ENCODE assay signal across 8 cellular contexts in genomic region chr2:238240761-238241711, GRCh38. TPM values are rescaled to one million over a fixed set of nuclear protein-coding genes. Genes with fewer than 3 reads are reported as not detected.
DNase-seq lines count a peak whose midpoint lies in the region; ATAC-seq and TF ChIP-seq lines count a peak whose summit lies in the region.

No MANE protein-coding gene starts in this region.

- H3K4me3 ChIP-seq in iPS-18a (ENCODE audit: low read length), result peak overlapping the region; percentile 63

- peaks cover 4% of the 10 kb centered on the region for H3K4me1 ChIP-seq in iPS-18a (ENCODE audit: control insufficient read depth, low read depth, low read length)

- peak overlapping the region; percentile 50 for H3K9ac ChIP-seq in iPS-18a (ENCODE audit: low read length)

- no peak overlapping the region for H3K27ac Mint-ChIP-seq in WTC11

- peaks cover 42% of the 10 kb centered on the region for H3K27me3 Mint-ChIP-seq in WTC11 (ENCODE audit: low read depth)

- POLR2A ChIA-PET in WTC11 (lab: Charles Lee), result interaction anchor here (1.1 kb wide), 1 partner anchor 10 kb away, joined by 3 read pairs; no protein-coding TSS in a partner anchor

- peaks cover 16% of the 10 kb centered on the region for H3K4me1 Mint-ChIP-seq in WTC11

- peak; percentile 28 for DNase-seq in activated CD4-positive, alpha-beta T cell treated with anti-CD3 and anti-CD28 coated beads for 48 hours
- DNase-seq in activated CD4-positive, alpha-beta T cell treated with anti-CD3 and anti-CD28 coated beads for 1 hour, result no peak
- DNase-seq in NCI-H2081 (lab: John Stamatoyannopoulos, UW) (peak; percentile 90 to 97), WTC11 (ENCODE audit: low spot score) (peak; percentile 89)
- peak; percentile 8 for DNase-seq in stimulated activated naive CD4-positive, alpha-beta T cell treated with Interleukin-2 at 50 U/mL for 16 hours (lab: John Stamatoyannopoulos, UW)

- TF ChIP-seq CTCF in WTC11 (IDR thresholded peaks at IDR 0.05), result no peak

- H3K27ac ChIP-seq in iPS-18a (ENCODE audit: low read length), result no peak overlapping the region

- no peaks in the 10 kb centered on the region for H3K36me3 ChIP-seq in iPS-18a (ENCODE audit: control insufficient read depth, low read depth, low read length)

- peak overlapping the region; percentile 87 for H3K4me3 Mint-ChIP-seq in WTC11

- H3K9me3 ChIP-seq in iPS-18a (ENCODE audit: control insufficient read depth, low read depth, low read length), result no peaks in the 10 kb centered on the region

- H3K9me3 Mint-ChIP-seq in WTC11, result no peaks in the 10 kb centered on the region

- CTCF ChIA-PET in WTC11 (lab: Charles Lee), result interaction anchor here (0.6 to 3.3 kb wide), 2 partner anchors 22 to 378 kb away, joined by 3 to 21 read pairs; no protein-coding TSS in a partner anchor

- peak; percentile 46 for ATAC-seq in WTC11
- ATAC-seq in HG03108 (IDR thresholded peaks at IDR 0.05; ENCODE audit: unreplicated experiment), result no peak
- no peak for ATAC-seq in HG02970 (IDR thresholded peaks at IDR 0.05; ENCODE audit: low FRiP score, unreplicated experiment)

- H3K36me3 Mint-ChIP-seq in WTC11, result peaks cover 10% of the 10 kb centered on the region

- H3K27me3 ChIP-seq in iPS-18a (ENCODE audit: control insufficient read depth, insufficient read depth, low read length), result peaks cover 46% of the 10 kb centered on the region

TF ChIP-seq in WTC11, 78 proteins besides CTCF, POLR2A, EP300 and RAD21:
- TF ChIP-seq TP53 (CRISPR knock-in tag; IDR thresholded peaks at IDR 0.05), result no peak
- TF ChIP-seq, protein P1, sequence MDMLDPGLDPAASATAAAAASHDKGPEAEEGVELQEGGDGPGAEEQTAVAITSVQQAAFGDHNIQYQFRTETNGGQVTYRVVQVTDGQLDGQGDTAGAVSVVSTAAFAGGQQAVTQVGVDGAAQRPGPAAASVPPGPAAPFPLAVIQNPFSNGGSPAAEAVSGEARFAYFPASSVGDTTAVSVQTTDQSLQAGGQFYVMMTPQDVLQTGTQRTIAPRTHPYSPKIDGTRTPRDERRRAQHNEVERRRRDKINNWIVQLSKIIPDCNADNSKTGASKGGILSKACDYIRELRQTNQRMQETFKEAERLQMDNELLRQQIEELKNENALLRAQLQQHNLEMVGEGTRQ (CRISPR knock-in tag; IDR thresholded peaks at IDR 0.05), result peak; percentile 15; the same call in 1 of the 2 replicates
- TF ChIP-seq, protein P2, sequence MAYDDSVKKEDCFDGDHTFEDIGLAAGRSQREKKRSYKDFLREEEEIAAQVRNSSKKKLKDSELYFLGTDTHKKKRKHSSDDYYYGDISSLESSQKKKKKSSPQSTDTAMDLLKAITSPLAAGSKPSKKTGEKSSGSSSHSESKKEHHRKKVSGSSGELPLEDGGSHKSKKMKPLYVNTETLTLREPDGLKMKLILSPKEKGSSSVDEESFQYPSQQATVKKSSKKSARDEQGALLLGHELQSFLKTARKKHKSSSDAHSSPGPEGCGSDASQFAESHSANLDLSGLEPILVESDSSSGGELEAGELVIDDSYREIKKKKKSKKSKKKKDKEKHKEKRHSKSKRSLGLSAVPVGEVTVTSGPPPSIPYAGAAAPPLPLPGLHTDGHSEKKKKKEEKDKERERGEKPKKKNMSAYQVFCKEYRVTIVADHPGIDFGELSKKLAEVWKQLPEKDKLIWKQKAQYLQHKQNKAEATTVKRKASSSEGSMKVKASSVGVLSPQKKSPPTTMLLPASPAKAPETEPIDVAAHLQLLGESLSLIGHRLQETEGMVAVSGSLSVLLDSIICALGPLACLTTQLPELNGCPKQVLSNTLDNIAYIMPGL (CRISPR knock-in tag; IDR thresholded peaks at IDR 0.05), result 0 out of 2 replicates have a peak, but pooled peaks have one; percentile 32
- no peak for TF ChIP-seq ZNF671 (CRISPR knock-in tag; IDR thresholded peaks at IDR 0.05)
- TF ChIP-seq FOXP1 (CRISPR knock-in tag; IDR thresholded peaks at IDR 0.05; ENCODE audit: borderline replicate concordance), result peak; percentile 77; the same call in 1 of the 2 replicates
- TF ChIP-seq CREM (CRISPR knock-in tag; IDR thresholded peaks at IDR 0.05), result 0 out of 2 replicates have a peak, but pooled peaks have one; percentile 20
- TF ChIP-seq MYBL2 (CRISPR knock-in tag; IDR thresholded peaks at IDR 0.05), result no peak
- no peak for TF ChIP-seq NFATC4 (CRISPR knock-in tag; IDR thresholded peaks at IDR 0.05)
- TF ChIP-seq SP1 (CRISPR knock-in tag; conservative IDR thresholded peaks at IDR 0.05), result 0 out of 2 replicates have a peak, but pooled peaks have one; percentile 36

RNA-seq across cellular contexts. Expression of gene HES6, which starts 1.2 kb away (rescaled TPM):
- total RNA-seq in WTC11 (2021), result 52.1 to 63.9 TPM (median 63.4 TPM) in 3 replicates

RNA-seq across cellular contexts. Expression of gene ILKAP, which starts 37.5 kb away (rescaled TPM):
- total RNA-seq in WTC11 (2021), result 26.4 to 32.7 TPM (median 26.7 TPM) in 3 replicates

RNA-seq across cellular contexts. Expression of gene PER2, which starts 47.4 kb away (rescaled TPM):
- 4.1 to 6.6 TPM (median 5.5 TPM) in 3 replicates for total RNA-seq in WTC11 (2021)
